In genomic region chr11:118659314-118659939, GRCh38 we compare ENCODE assay signal across 1 cellular context.
TF ChIP-seq lines count a peak whose summit lies in the region.

No MANE protein-coding gene starts in this region.

TF ChIP-seq in HEK293, 187 proteins besides CTCF, POLR2A, EP300 and RAD21 (continued from another document):
- TF ChIP-seq ZNF645 (tag by site-specific recombination; IDR thresholded peaks at IDR 0.05) (no peak), ZNF175 (tag by site-specific recombination; IDR thresholded peaks at IDR 0.05) (no peak), ZNF610 (tag by site-specific recombination; IDR thresholded peaks at IDR 0.05; ENCODE audit: borderline replicate concordance) (no peak), ZNF585B (tag by site-specific recombination; IDR thresholded peaks at IDR 0.05) (no peak), ZBTB17 (tag by site-specific recombination; IDR thresholded peaks at IDR 0.05) (no peak), ZNF426 (tag by site-specific recombination; IDR thresholded peaks at IDR 0.05) (no peak), EGR2 (tag by site-specific recombination; IDR thresholded peaks at IDR 0.05; ENCODE audit: low read depth) (no peak), ZNF2 (tag by site-specific recombination; IDR thresholded peaks at IDR 0.05) (peak; percentile 27; the same call in 1 of the 2 replicates), GLIS2 (tag by site-specific recombination; IDR thresholded peaks at IDR 0.05) (peak; percentile 57), ZBTB44 (tag by site-specific recombination; IDR thresholded peaks at IDR 0.05) (no peak), AEBP2 (tag by site-specific recombination; IDR thresholded peaks at IDR 0.05; ENCODE audit: borderline replicate concordance) (no peak), ZNF155 (tag by site-specific recombination; IDR thresholded peaks at IDR 0.05) (no peak)
TF ChIP-seq in HEK293: peak in this region for 9.
